ENCODE assay signal across 14 cellular contexts in the genomic region with DNA sequence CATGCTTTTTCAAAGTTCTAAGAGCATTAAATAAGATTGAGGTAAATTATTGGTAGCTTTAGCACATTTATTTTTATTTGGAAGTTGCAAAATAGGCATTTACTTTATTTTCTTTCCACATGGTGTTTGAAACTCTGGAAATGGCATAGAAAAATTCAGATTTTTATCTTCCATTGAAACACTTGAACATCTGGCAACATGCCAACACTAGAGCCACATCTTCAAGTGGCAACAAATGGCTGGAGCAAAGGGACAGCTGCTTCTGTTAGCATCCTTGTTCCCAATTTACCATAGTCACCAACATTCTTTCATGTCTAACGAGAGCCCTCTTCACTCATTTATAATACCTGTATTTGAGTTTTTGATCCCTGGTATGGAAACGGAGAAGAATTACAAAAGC.
DNase-seq lines count a peak whose midpoint lies in the region.
"Had no signal": no experiment of that assay in that cellular context is flagged by ENCODE, and none has a peak within 500 bp of the region (broad histone marks: within the 10 kb centered on the region; RNA-seq: fewer than 3 reads in every experiment).

No MANE protein-coding gene starts in this region.

- DNase-seq in NCI-H82 (lab: John Stamatoyannopoulos, UW) (peak; percentile 4), NCI-H82 treated with DMSO at 0.1 percent for 48 hours (lab: John Stamatoyannopoulos, UW; ENCODE audit: unreplicated experiment) (no peak), NCI-H1105 treated with DMSO at 0.1 percent for 48 hours (lab: John Stamatoyannopoulos, UW) (peak; percentile 64), NCI-H2196 treated with DMSO at 0.1 percent for 48 hours (lab: John Stamatoyannopoulos, UW; ENCODE audit: unreplicated experiment) (peak; percentile 4), myocyte (ENCODE audit: low read depth) (peak; percentile 52), cerebellum (ENCODE audit: low spot score) (no peak)
- DNase-seq in activated CD8-positive, alpha-beta memory T cell treated with anti-CD3 and anti-CD28 coated beads, Interleukin-2, amount 50 U/mL, for 48 hours, result no peak
- DNase-seq: Calu3; CD4-positive, CD25-positive, alpha-beta regulatory T cell; KG1; NCI-H1092 treated with DMSO at 0.1 percent for 48 hours; NCI-H2081; NCI-H774; SIG-M5 had no signal

Comparison
In these comparisons a context has a peak if more than half of its experiments do, and no peak if none do; other contexts are left out.
1. DNase-seq: peak in NCI-H82 (single experiment), NCI-H1105 treated with DMSO at 0.1 percent for 48 hours (single experiment), NCI-H2196 treated with DMSO at 0.1 percent for 48 hours (single experiment) and myocyte (single experiment); none in NCI-H82 treated with DMSO at 0.1 percent for 48 hours (single experiment), activated CD8-positive, alpha-beta memory T cell treated with anti-CD3 and anti-CD28 coated beads, Interleukin-2, amount 50 U/mL, for 48 hours (single experiment) and cerebellum (single experiment).